Comparison of ENCODE assay signal across 9 cellular contexts in the genomic region with DNA sequence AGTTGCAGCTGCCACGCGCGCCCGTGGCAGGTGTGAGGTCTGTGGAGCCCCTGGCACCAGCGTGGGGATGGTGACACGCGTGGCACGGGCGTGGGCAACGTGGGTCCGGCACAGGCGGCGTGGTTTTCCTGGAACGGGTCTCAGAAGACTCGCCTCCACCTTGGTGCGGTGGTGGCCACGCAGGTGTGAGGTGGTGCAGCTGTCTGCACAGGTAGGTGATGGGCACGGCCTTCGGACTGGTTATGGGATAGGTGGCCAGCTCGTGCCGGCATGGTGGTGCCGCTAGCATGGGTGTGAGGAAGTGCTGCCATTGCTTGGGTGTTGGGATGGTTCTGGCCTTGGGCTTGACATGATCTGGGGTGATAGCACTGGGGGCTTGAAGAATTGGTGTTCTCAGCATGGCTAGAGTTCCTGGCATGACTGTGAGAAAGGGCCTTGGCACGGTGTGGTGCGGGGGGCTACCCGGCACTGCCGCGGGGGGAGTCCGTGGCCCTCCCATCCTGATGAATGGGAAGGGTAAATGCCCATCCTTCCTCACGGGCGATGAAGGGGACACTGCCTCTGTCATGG. TPM values are rescaled to one million over a fixed set of nuclear protein-coding genes. Genes with fewer than 3 reads are reported as not detected.
DNase-seq lines count a peak whose midpoint lies in the region; ATAC-seq, FAIRE-seq and TF ChIP-seq lines count a peak whose summit lies in the region.
"Had no signal": no experiment of that assay in that cellular context is flagged by ENCODE, and none has a peak within 500 bp of the region (broad histone marks: within the 10 kb centered on the region; RNA-seq: fewer than 3 reads in every experiment).

No MANE protein-coding gene starts in this region.

- no peaks in the 10 kb centered on the region for H3K79me2 ChIP-seq in Karpas-422 (ENCODE audit: low read length)

- DNase-seq in Calu3: peak; percentile 19
- DNase-seq in SJCRH30: no peak
- DNase-seq in fibroblast of the aortic adventitia (ENCODE audit: low read depth): no peak
- no peak for DNase-seq in HTR-8/SVneo (ENCODE audit: insufficient read length, low spot score)
- no peak for DNase-seq in Karpas-422
- DNase-seq in NCI-H187 (lab: John Stamatoyannopoulos, UW): no peak

- H3K9me3 Mint-ChIP-seq in Calu3 (ENCODE audit: low read depth, unreplicated experiment): no peaks in the 10 kb centered on the region

- ATAC-seq in HG02678 (IDR thresholded peaks at IDR 0.05; ENCODE audit: unreplicated experiment): no peak

- H3K9ac ChIP-seq in rectal smooth muscle tissue (ENCODE audit: low read length) (no peak overlapping the region), Karpas-422 (ENCODE audit: low read length) (no peak overlapping the region)

- H2AFZ ChIP-seq in Karpas-422 (ENCODE audit: low read length): no peak overlapping the region

- TF ChIP-seq CTCF in Calu3 (IDR thresholded peaks at IDR 0.05; ENCODE audit: unreplicated experiment): no peak
- TF ChIP-seq CTCF in fibroblast of the aortic adventitia (IDR thresholded peaks at IDR 0.05; ENCODE audit: insufficient read depth, low read length): no peak

- H3K27ac ChIP-seq in SJCRH30 (no peak overlapping the region), rectal smooth muscle tissue (ENCODE audit: low read depth, low read length) (no peak overlapping the region), Karpas-422 (ENCODE audit: low read length) (no peak overlapping the region)

- H3K27me3 ChIP-seq in SJCRH30: no peaks in the 10 kb centered on the region
- H3K27me3 ChIP-seq in rectal smooth muscle tissue (ENCODE audit: control insufficient read depth, insufficient read depth, low read length): no peaks in the 10 kb centered on the region
- H3K27me3 ChIP-seq in Karpas-422 (ENCODE audit: low read length): no peaks in the 10 kb centered on the region

- H3K9me2 ChIP-seq in Karpas-422 (replicated peaks; ENCODE audit: insufficient read depth, low read length): no peaks in the 10 kb centered on the region

- H3K4me1 ChIP-seq in SJCRH30: peaks cover 37% of the 10 kb centered on the region
- H3K4me1 ChIP-seq in rectal smooth muscle tissue (ENCODE audit: control insufficient read depth, insufficient read depth, low read length): no peaks in the 10 kb centered on the region
- no peaks in the 10 kb centered on the region for H3K4me1 ChIP-seq in Karpas-422 (ENCODE audit: low read length)

- CTCF ChIA-PET in Calu3 (lab: Charles Lee): interaction anchor here (0.6 to 2.0 kb wide), 3 partner anchors 15 to 119 kb away, joined by 3 to 11 read pairs (median 5); no protein-coding TSS in a partner anchor

- H3K36me3 Mint-ChIP-seq in Calu3 (ENCODE audit: insufficient read depth, unreplicated experiment): peaks cover 15% of the 10 kb centered on the region
- H3K36me3 Mint-ChIP-seq: naive B cell had no signal

- no TSS peak for BruUV-seq in Calu3 (replicated peaks; lab: Mats Ljungman, UMichigan)

- peaks cover 14% of the 10 kb centered on the region for H3K4me1 Mint-ChIP-seq in Calu3 (ENCODE audit: low read depth, unreplicated experiment)

- H3K4me3 ChIP-seq in SJCRH30 (peak overlapping the region; percentile 49), fibroblast of the aortic adventitia (ENCODE audit: low read depth, low read length) (peak overlapping the region; percentile 80), rectal smooth muscle tissue (ENCODE audit: low read length) (peak overlapping the region; percentile 67), Karpas-422 (ENCODE audit: low read length) (no peak overlapping the region)

- H3K9me3 ChIP-seq in SJCRH30 (replicated peaks) (no peaks in the 10 kb centered on the region), Karpas-422 (ENCODE audit: low read length) (no peaks in the 10 kb centered on the region)

- intact Hi-C loops in Calu3 (cut with micrococcal nuclease; ENCODE audit: unreplicated experiment): loop anchor here (1.0 kb wide), 1 partner anchor 53 kb away; no protein-coding TSS in a partner anchor

- H3K4me2 ChIP-seq in Karpas-422 (ENCODE audit: low read depth, low read length, poor library complexity, severe bottlenecking): no peak overlapping the region

- H3K27me3 Mint-ChIP-seq in Calu3 (ENCODE audit: unreplicated experiment): peaks cover 40% of the 10 kb centered on the region

- FAIRE-seq in HTR-8/SVneo (lab: Jason Lieb, UNC): no peak

- H3K36me3 ChIP-seq in SJCRH30 (no peaks in the 10 kb centered on the region), rectal smooth muscle tissue (ENCODE audit: control insufficient read depth, insufficient read depth, low read length) (no peaks in the 10 kb centered on the region), Karpas-422 (ENCODE audit: insufficient read depth, low read length) (no peaks in the 10 kb centered on the region)

- H3K4me3 Mint-ChIP-seq in Calu3 (ENCODE audit: low read depth, unreplicated experiment): no peak overlapping the region

- H3K27ac Mint-ChIP-seq in Calu3 (ENCODE audit: unreplicated experiment): peak overlapping the region; percentile 39
- H3K27ac Mint-ChIP-seq: naive B cell had no signal

- H4K20me1 ChIP-seq in Karpas-422 (ENCODE audit: insufficient read depth, low read depth, low read length): no peaks in the 10 kb centered on the region

RNA-seq across cellular contexts. Expression of gene DAGLA, which starts 0.5 kb away (rescaled TPM):
- total RNA-seq in Calu3 (2022) (7.5 and 9.0 TPM in 2 replicates), fibroblast of the aortic adventitia (ENCODE audit: low replicate concordance) (1.1 and 4.2 TPM in 2 replicates)
- 2.1 and 2.5 TPM in 2 replicates for total RNA-seq in SJCRH30 (2014; rRNA removed; shearing (Covaris generic))
- total RNA-seq in Karpas-422 (2014; rRNA removed; shearing (Covaris generic); ENCODE audit: low replicate concordance): not detected in 2 replicates
